Comparison of ENCODE assay signal across 8 cellular contexts in genomic region chr7:99375070-99375807, GRCh38. TPM values are rescaled to one million over a fixed set of nuclear protein-coding genes. Genes with fewer than 3 reads are reported as not detected.
DNase-seq lines count a peak whose midpoint lies in the region; ATAC-seq and TF ChIP-seq lines count a peak whose summit lies in the region.

No MANE protein-coding gene starts in this region.

- CTCF ChIA-PET in IMR-90 (lab: Yijun Ruan, JAX), result no interaction called here

- H2AFZ ChIP-seq in IMR-90 (replicated peaks; ENCODE audit: low read length, poor library complexity), result peak overlapping the region; percentile 94

- H4K91ac ChIP-seq in IMR-90 (ENCODE audit: insufficient read depth, low read depth, low read length), result peak overlapping the region; percentile 62

- 1% methylated on average over 23 of the region's 58 CpGs; no CpG with 5 or more reads in 1 of the 2 experiments for WGBS in IMR-90 (ENCODE audit: extremely low coverage in 2 of 2, insufficient read length in 1 of 2), 2 experiments
- 4% methylated on average over 58 of the region's 58 CpGs for WGBS in right cardiac atrium
- WGBS in psoas muscle, 3 donors, result 5 to 11% (median 8%) methylated on average over 26 to 58 of the region's 58 CpGs

- H4K5ac ChIP-seq in IMR-90 (ENCODE audit: low read depth, low read length), result peak overlapping the region; percentile 3; the same call in 1 of the 2 replicates

- H3K27ac ChIP-seq in DOHH2 (ENCODE audit: low read depth, low read length) (peak overlapping the region; percentile 68), IMR-90 (ENCODE audit: insufficient read depth, low read length) (peak overlapping the region; percentile 67), right cardiac atrium (ENCODE audit: low read length) (peak overlapping the region; percentile 62), psoas muscle (peak overlapping the region; percentile 61)

- no peaks in the 10 kb centered on the region for H3K9me2 ChIP-seq in DOHH2 (replicated peaks; ENCODE audit: control insufficient read depth, low read length)

- H3F3A ChIP-seq in DOHH2 (ENCODE audit: control insufficient read depth, insufficient read depth), result peaks cover 41% of the 10 kb centered on the region

- peak overlapping the region; percentile 86 for H2BK5ac ChIP-seq in IMR-90 (ENCODE audit: low read depth, low read length, poor library complexity, severe bottlenecking)

- H2BK20ac ChIP-seq in IMR-90 (ENCODE audit: low read depth, low read length), result no peak overlapping the region

- peak overlapping the region; percentile 82 for H3K4me3 ChIP-seq in DOHH2 (ENCODE audit: low read length)
- peak overlapping the region; percentile 93 for H3K4me3 ChIP-seq in IMR-90 (ENCODE audit: insufficient read depth, low read depth, low read length)
- peak overlapping the region; percentile 94 for H3K4me3 ChIP-seq in right cardiac atrium (ENCODE audit: low read length)
- H3K4me3 ChIP-seq in psoas muscle, result peak overlapping the region; percentile 80

- H2BK120ac ChIP-seq in IMR-90 (ENCODE audit: low read depth, low read length), result peak overlapping the region; percentile 54; the same call in 1 of the 2 replicates

- TF ChIP-seq POLR2A in IMR-90 (IDR thresholded peaks at IDR 0.05; ENCODE audit: low read depth, low read length), result no peak; the same call in 1 of the 2 replicates

- H3K56ac ChIP-seq in IMR-90 (ENCODE audit: extremely low read depth, insufficient read depth, low read length), result no peak overlapping the region

- H3K4me1 ChIP-seq in DOHH2 (ENCODE audit: control insufficient read depth, low read length), result peaks cover 56% of the 10 kb centered on the region
- peaks cover 13% of the 10 kb centered on the region for H3K4me1 ChIP-seq in IMR-90 (ENCODE audit: control insufficient read depth, insufficient read depth, low read length)
- peaks cover 9% of the 10 kb centered on the region for H3K4me1 ChIP-seq in right cardiac atrium (ENCODE audit: control insufficient read depth, insufficient read depth, low read length)
- H3K4me1 ChIP-seq in psoas muscle, result peaks cover 8% of the 10 kb centered on the region

- peak overlapping the region; percentile 79 for H3K4ac ChIP-seq in IMR-90 (ENCODE audit: low read depth, low read length)

- H3K79me2 ChIP-seq in DOHH2 (ENCODE audit: control insufficient read depth, low read length), result peaks cover 44% of the 10 kb centered on the region

- peak overlapping the region; percentile 93 for H3K4me2 ChIP-seq in DOHH2 (ENCODE audit: low read length)
- peak overlapping the region; percentile 51; the same call in 1 of the 2 replicates for H3K4me2 ChIP-seq in IMR-90 (ENCODE audit: low read depth, low read length)

- no TSS peak for BruUV-seq in IMR-90 (replicated peaks; lab: Mats Ljungman, UMichigan)

- TF ChIP-seq CTCF in DOHH2 (IDR thresholded peaks at IDR 0.05; ENCODE audit: low read depth, low read length, poor library complexity, severe bottlenecking) (no peak), IMR-90 (conservative IDR thresholded peaks at IDR 0.05; ENCODE audit: low read depth, low read length) (no peak), psoas muscle (IDR thresholded peaks at IDR 0.05) (no peak)

- intact Hi-C loops in IMR-90 (cut with micrococcal nuclease), result no loop called here
- intact Hi-C loops in right cardiac atrium (cut with DNase I), result no loop called here
- intact Hi-C loops in psoas muscle (cut with DNase I), result no loop called here

- no peak overlapping the region for H2BK15ac ChIP-seq in IMR-90 (ENCODE audit: low read depth, low read length)

- peak; percentile 40 for ATAC-seq in GM21423 (IDR thresholded peaks at IDR 0.05; ENCODE audit: unreplicated experiment)
- ATAC-seq in IMR-90 (ENCODE audit: low read depth), result peak; percentile 65
- peak; percentile 81 to 83 for ATAC-seq in right cardiac atrium
- peak; percentile 70 to 79 (median 76) for ATAC-seq in psoas muscle
- ATAC-seq in GM18519 (IDR thresholded peaks at IDR 0.05; ENCODE audit: low FRiP score, unreplicated experiment), result no peak

- peaks cover 8 to 39% of the 10 kb centered on the region in 2 experiments for H3K79me1 ChIP-seq in IMR-90 (ENCODE audit: low read depth in 1 of 2, low read length in 2 of 2)

- H3K9ac ChIP-seq in IMR-90 (ENCODE audit: low read depth, low read length), result peak overlapping the region; percentile 84

- in situ Hi-C loops in IMR-90 (cut with MboI; ENCODE audit: low sequenced_read_pairs), result no loop called here

- TF ChIP-seq RAD21 in IMR-90 (IDR thresholded peaks at IDR 0.05; ENCODE audit: low read length), result no peak

- DNase-seq in IMR-90, result peak; percentile 41
- peak; percentile 50 to 80 (median 51) for DNase-seq in T-helper 1 cell
- DNase-seq in anterior cingulate cortex (lab: John Stamatoyannopoulos, UW), result peak in 41 of 58 donors; percentile 14 to 74 (median 33)
- DNase-seq in right cardiac atrium, result peak; percentile 89 to 95 (median 95)
- peak; percentile 81 to 84 for DNase-seq in psoas muscle

- H4K20me1 ChIP-seq in DOHH2 (ENCODE audit: control insufficient read depth, insufficient read depth, low read depth, low read length) (0 out of 2 replicates have a peak, but pooled peaks cover 5% of the 10 kb centered on the region), IMR-90 (ENCODE audit: insufficient read depth, low read length) (peaks cover 21% of the 10 kb centered on the region)

- H2AK9ac ChIP-seq in IMR-90 (replicated peaks; ENCODE audit: low read depth, low read length, poor library complexity), result peak overlapping the region; percentile 99

- H3K23ac ChIP-seq in IMR-90 (ENCODE audit: low read depth, low read length), result 0 out of 2 replicates have a peak overlapping the region, but pooled peaks have one; percentile 80

- peak overlapping the region; percentile 52 for H2AK5ac ChIP-seq in IMR-90 (ENCODE audit: low read depth, low read length)

- peaks cover 7% of the 10 kb centered on the region for H3K9me1 ChIP-seq in IMR-90 (ENCODE audit: insufficient read depth, low read length)

- no peaks in the 10 kb centered on the region for H3K27me3 ChIP-seq in DOHH2 (ENCODE audit: control insufficient read depth, low read length)
- no peaks in the 10 kb centered on the region for H3K27me3 ChIP-seq in IMR-90 (ENCODE audit: control insufficient read depth, insufficient read depth, low read length)
- no peaks in the 10 kb centered on the region for H3K27me3 ChIP-seq in right cardiac atrium (ENCODE audit: control insufficient read depth, insufficient read depth)
- H3K27me3 ChIP-seq in psoas muscle (ENCODE audit: insufficient read depth in 3 of 3, low read length in 2 of 3), result no peaks in the 10 kb centered on the region

- H3K14ac ChIP-seq in IMR-90 (replicated peaks; ENCODE audit: low read depth, low read length), result no peak overlapping the region; the same call in 1 of the 2 replicates

- H3K36me3 ChIP-seq in DOHH2 (ENCODE audit: control insufficient read depth, low read length) (peaks cover 27% of the 10 kb centered on the region), IMR-90 (ENCODE audit: control insufficient read depth, insufficient read depth, low read length) (no peaks in the 10 kb centered on the region; the same call in 1 of the 2 replicates), psoas muscle (ENCODE audit: insufficient read depth in 1 of 2, low read depth in 1 of 2) (peaks cover 0 to 8% of the 10 kb centered on the region in 2 donors)

- no peak overlapping the region for H3K18ac ChIP-seq in IMR-90 (ENCODE audit: low read depth, low read length)

- dilution Hi-C loops in IMR-90 (cut with HindIII; ENCODE audit: low sequenced_read_pairs, unreplicated experiment), result no loop called here

- peak overlapping the region in 1 of 2 experiments; percentile 64; a peak in 1 of 4 replicates for H4K8ac ChIP-seq in IMR-90 (ENCODE audit: low read depth in 2 of 2, low read length in 2 of 2)

- POLR2A ChIA-PET in IMR-90 (lab: Charles Lee; ENCODE audit: unreplicated experiment), result no interaction called here

- no peaks in the 10 kb centered on the region for H3K9me3 ChIP-seq in DOHH2 (ENCODE audit: control insufficient read depth, insufficient read depth, low read length)
- no peaks in the 10 kb centered on the region for H3K9me3 ChIP-seq in IMR-90 (ENCODE audit: control insufficient read depth, insufficient read depth, low read length)
- H3K9me3 ChIP-seq in right cardiac atrium (ENCODE audit: control insufficient read depth, low read length), result no peaks in the 10 kb centered on the region
- no peaks in the 10 kb centered on the region for H3K9me3 ChIP-seq in psoas muscle

TF ChIP-seq in IMR-90, 13 proteins besides CTCF, POLR2A, EP300 and RAD21:
- TF ChIP-seq MAZ (IDR thresholded peaks at IDR 0.05; ENCODE audit: borderline replicate concordance, low read depth, low read length) (peak; percentile 81), SMC3 (IDR thresholded peaks at IDR 0.05; ENCODE audit: low read depth, low read length) (no peak)
TF ChIP-seq in IMR-90: peak in this region for 1.

RNA-seq across cellular contexts. Expression of gene ARPC1B, which starts 0.7 kb away (rescaled TPM):
- total RNA-seq in IMR-90 (2012; rRNA removed), result 243 and 351 TPM in 2 replicates
- 488 and 548 TPM in 2 replicates for polyA plus RNA-seq in IMR-90 (2012; rRNA removed)
- 590 and 650 TPM in 2 replicates for polyA plus RNA-seq in IMR-90 (2012; cell fraction: cytosol; rRNA removed)
- polyA plus RNA-seq in IMR-90 (2012; cell fraction: nucleus; rRNA removed; ENCODE audit: low replicate concordance), result 160 and 428 TPM in 2 replicates
- 10 to 100 TPM; 35.5 to 65.1 (median 56.6) TPM for total RNA-seq in right cardiac atrium
- polyA plus RNA-seq in right cardiac atrium, result 52.9 TPM
- total RNA-seq in psoas muscle, result 10 to 100 TPM; 12.9 to 19.1 (median 15.7) TPM
- polyA plus RNA-seq in psoas muscle, result 10 to 100 TPM; 20.0 to 61.5 (median 25.9) TPM

RNA-seq across cellular contexts. Expression of gene PDAP1, which starts 33.2 kb away (rescaled TPM):
- total RNA-seq in IMR-90 (2012; rRNA removed), result 40.3 and 124 TPM in 2 replicates
- polyA plus RNA-seq in IMR-90 (2012; rRNA removed), result 123 and 193 TPM in 2 replicates
- polyA plus RNA-seq in IMR-90 (2012; cell fraction: cytosol; rRNA removed), result 86.2 and 146 TPM in 2 replicates
- polyA plus RNA-seq in IMR-90 (2012; cell fraction: nucleus; rRNA removed; ENCODE audit: low replicate concordance), result 22.9 and 59.0 TPM in 2 replicates
- total RNA-seq in right cardiac atrium, result 10 to 100 TPM; 85.9 to 95.9 (median 90.1) TPM
- polyA plus RNA-seq in right cardiac atrium, result 167 TPM
- 100 to 1,000 TPM; 131 to 174 (median 172) TPM for total RNA-seq in psoas muscle
- polyA plus RNA-seq in psoas muscle, result 100 to 1,000 TPM; 257 to 437 (median 436) TPM

RNA-seq across cellular contexts. Expression of gene BUD31, which starts 33.5 kb away (rescaled TPM):
- total RNA-seq in IMR-90 (2012; rRNA removed) (72.6 and 111 TPM in 2 replicates), right cardiac atrium (10 to 100 TPM; 37.8 to 53.6 (median 44.0) TPM), psoas muscle (10 to 100 TPM; 30.2 to 49.1 (median 39.8) TPM)
- polyA plus RNA-seq in IMR-90 (2012; rRNA removed) (94.2 and 97.2 TPM in 2 replicates), right cardiac atrium (65.1 TPM), psoas muscle (100 to 1,000 TPM in 1 of 3 donors, 10 to 100 TPM in 2; 46.8 to 115 (median 88.0) TPM)
- 45.7 and 87.3 TPM in 2 replicates for polyA plus RNA-seq in IMR-90 (2012; cell fraction: cytosol; rRNA removed)
- polyA plus RNA-seq in IMR-90 (2012; cell fraction: nucleus; rRNA removed; ENCODE audit: low replicate concordance), result 26.6 and 74.7 TPM in 2 replicates

RNA-seq across cellular contexts. Expression of gene ARPC1A, which starts 49.5 kb away (rescaled TPM):
- total RNA-seq in IMR-90 (2012; rRNA removed) (321 and 327 TPM in 2 replicates), right cardiac atrium (100 to 1,000 TPM; 106 to 126 (median 121) TPM), psoas muscle (10 to 100 TPM; 41.6 to 53.5 (median 47.6) TPM)
- polyA plus RNA-seq in IMR-90 (2012; rRNA removed) (253 and 260 TPM in 2 replicates), right cardiac atrium (148 TPM), psoas muscle (100 to 1,000 TPM in 1 of 3 donors, 10 to 100 TPM in 2; 38.1 to 114 (median 71.2) TPM)
- polyA plus RNA-seq in IMR-90 (2012; cell fraction: cytosol; rRNA removed), result 307 and 343 TPM in 2 replicates
- polyA plus RNA-seq in IMR-90 (2012; cell fraction: nucleus; rRNA removed; ENCODE audit: low replicate concordance), result 103 and 113 TPM in 2 replicates

Comparison
In these comparisons a context has a peak if more than half of its experiments do, and no peak if none do; other contexts are left out.
1. DNase-seq: peak in every context shown above with its lines; median percentile 95 in right cardiac atrium; 82 in psoas muscle; 51 in T-helper 1 cell; 41 in IMR-90; 33 in anterior cingulate cortex.